ENCODE assay signal across 24 cellular contexts in the genomic region with DNA sequence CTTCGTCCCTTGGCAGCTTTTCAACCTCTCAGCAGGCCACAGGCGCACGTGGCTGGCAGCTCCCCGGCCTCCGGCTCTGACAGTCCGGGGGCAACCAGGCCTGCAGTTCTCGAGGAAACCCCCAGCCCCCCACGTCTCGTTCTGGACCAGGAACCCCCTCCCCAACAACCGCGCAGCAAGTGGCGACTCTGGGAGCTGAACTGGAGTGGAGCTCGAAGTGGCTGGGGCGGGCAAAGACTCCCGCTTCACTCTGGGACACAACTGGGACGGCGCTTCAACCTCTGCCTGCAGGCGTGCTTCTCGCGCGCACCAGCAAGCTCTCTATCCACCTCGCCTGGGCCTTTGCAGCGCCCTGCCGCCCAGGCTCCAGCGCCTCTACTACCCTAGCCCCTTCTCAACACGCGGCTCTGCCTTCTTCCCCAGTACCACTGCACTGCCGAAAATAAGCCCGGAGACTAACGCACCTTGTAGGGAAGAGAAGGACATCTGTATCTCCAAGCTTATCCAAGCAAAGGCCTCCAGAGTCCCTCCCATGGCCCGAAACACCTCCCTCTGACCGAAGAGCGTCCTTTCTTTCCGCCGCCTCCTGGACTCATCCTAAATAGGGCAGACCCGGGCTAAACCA. TPM values are rescaled to one million over a fixed set of nuclear protein-coding genes. Genes with fewer than 3 reads are reported as not detected.
DNase-seq lines count a peak whose midpoint lies in the region; ATAC-seq, FAIRE-seq and TF ChIP-seq lines count a peak whose summit lies in the region.
"Had no signal": no experiment of that assay in that cellular context is flagged by ENCODE, and none has a peak within 500 bp of the region (broad histone marks: within the 10 kb centered on the region; RNA-seq: fewer than 3 reads in every experiment).

No MANE protein-coding gene starts in this region.

- H2AFZ ChIP-seq in HepG2 (ENCODE audit: low read length) = no peak overlapping the region

- H3K27ac ChIP-seq in HepG2 (ENCODE audit: extremely low read length, insufficient read depth, low read length) (no peak overlapping the region), right lobe of liver (no peak overlapping the region)
- H3K27ac ChIP-seq: neutrophil, testis had no signal

- in situ Hi-C loops in HepG2 (cut with HindIII; ENCODE audit: extremely low pct_ligation_motif_present, low pct_unique_long_range_greater_than_20kb) = loop anchor here (10.0 kb wide), 2 partner anchors 318 to 448 kb away; no protein-coding TSS in a partner anchor

- H3K9me3 ChIP-seq in HepG2 (ENCODE audit: low read length) = no peaks in the 10 kb centered on the region
- H3K9me3 ChIP-seq in right lobe of liver = no peaks in the 10 kb centered on the region
- H3K9me3 ChIP-seq: HAP-1, neutrophil, testis had no signal

- H3K4me2 ChIP-seq in HepG2 (ENCODE audit: low read depth, low read length) = no peak overlapping the region

- intact Hi-C loops in HepG2 (cut with micrococcal nuclease; ENCODE audit: unreplicated experiment) = loop anchor here (10.0 kb wide), 2 partner anchors 318 to 418 kb away; no protein-coding TSS in a partner anchor
- intact Hi-C loops in right lobe of liver (cut with DNase I) = no loop called here

- H3K4me3 ChIP-seq in HepG2 (replicated peaks in 1 of 3; ENCODE audit: insufficient read depth in 1 of 3, low read depth in 2 of 3, low read length in 3 of 3) (no peak overlapping the region), right lobe of liver (no peak overlapping the region)
- H3K4me3 ChIP-seq: HAP-1, testis had no signal

- no peaks in the 10 kb centered on the region for H3K36me3 Mint-ChIP-seq in nephron (ENCODE audit: low read depth)
- H3K36me3 Mint-ChIP-seq in activated CD8-positive, alpha-beta T cell treated with anti-CD3 and anti-CD28 coated beads, Interleukin-2, amount 10 ng/mL, durations not matched to agents 7 days and 5 days (ENCODE audit: low read depth) = peaks cover 2% of the 10 kb centered on the region
- H3K36me3 Mint-ChIP-seq: CD8-positive, alpha-beta T cell; mesothelial cell of epicardium had no signal

- TF ChIP-seq POLR2A in HepG2 (IDR thresholded peaks at IDR 0.05; ENCODE audit: insufficient read depth in 1 of 2, low read depth in 2 of 2, low read length in 2 of 2) (no peak), right lobe of liver (IDR thresholded peaks at IDR 0.05) (no peak)

- peak overlapping the region in 2 of 3 experiments; percentile 13 to 34 for H3K4me3 Mint-ChIP-seq in nephron
- H3K4me3 Mint-ChIP-seq in activated CD8-positive, alpha-beta T cell treated with anti-CD3 and anti-CD28 coated beads, Interleukin-2, amount 10 ng/mL, durations not matched to agents 7 days and 5 days = no peak overlapping the region
- H3K4me3 Mint-ChIP-seq: CD8-positive, alpha-beta T cell; mesothelial cell of epicardium had no signal

- BruUV-seq in HepG2 (replicated peaks; lab: Mats Ljungman, UMichigan) = no TSS peak

- WGBS in HepG2 (ENCODE audit: low lambda C conversion rate) = 36% methylated on average over 36 of the region's 36 CpGs
- WGBS in right lobe of liver (ENCODE audit: insufficient coverage, low coverage, low lambda C conversion rate, missing lambda C conversion rate) = 9% methylated on average over 18 of the region's 36 CpGs

- TF ChIP-seq EP300 in HepG2 (IDR thresholded peaks at IDR 0.05; ENCODE audit: low read depth in 2 of 2, low read length in 2 of 2) (no peak), HepG2 (CRISPR knock-in tag; IDR thresholded peaks at IDR 0.05; ENCODE audit: borderline replicate concordance) (no peak)

- TF ChIP-seq RAD21 in HepG2 (CRISPR knock-in tag; IDR thresholded peaks at IDR 0.05) = no peak

- H3K4me1 Mint-ChIP-seq in nephron = peaks cover 23% of the 10 kb centered on the region
- peaks cover 7% of the 10 kb centered on the region for H3K4me1 Mint-ChIP-seq in activated CD8-positive, alpha-beta T cell treated with anti-CD3 and anti-CD28 coated beads, Interleukin-2, amount 10 ng/mL, durations not matched to agents 7 days and 5 days (ENCODE audit: low read depth)

- H3K4me1 ChIP-seq in HepG2 (ENCODE audit: insufficient read depth, low read length) (0 out of 2 replicates have a peak, but pooled peaks cover 15% of the 10 kb centered on the region), right lobe of liver (peaks cover 0 to 39% (median 13%) of the 10 kb centered on the region in 4 donors)

- no peaks in the 10 kb centered on the region for H3K79me2 ChIP-seq in HepG2 (ENCODE audit: insufficient read depth, low read length)

- no peak for TF ChIP-seq CTCF in HepG2 (CRISPR knock-in tag; IDR thresholded peaks at IDR 0.05)
- TF ChIP-seq CTCF in right lobe of liver (IDR thresholded peaks at IDR 0.05) = no peak
- no peak for TF ChIP-seq CTCF in nephron (IDR thresholded peaks at IDR 0.05; ENCODE audit: unreplicated experiment in 3 of 3)

- H3K36me3 ChIP-seq in HepG2 (replicated peaks in 1 of 2; ENCODE audit: control insufficient read depth in 1 of 2, insufficient read depth in 2 of 2, low read length in 2 of 2) = no peaks in the 10 kb centered on the region
- no peaks in the 10 kb centered on the region for H3K36me3 ChIP-seq in right lobe of liver
- H3K36me3 ChIP-seq: HAP-1, neutrophil had no signal

- no peaks in the 10 kb centered on the region; the same call in 1 of the 2 replicates for H4K20me1 ChIP-seq in HepG2 (ENCODE audit: insufficient read depth, low read length)

- no peak for ATAC-seq in HepG2
- ATAC-seq in right lobe of liver = no peak
- no peak for ATAC-seq in GM21423 (IDR thresholded peaks at IDR 0.05; ENCODE audit: unreplicated experiment)
- no peak for ATAC-seq in activated CD8-positive, alpha-beta T cell treated with anti-CD3 and anti-CD28 coated beads, Interleukin-2, amount 10 ng/mL, durations not matched to agents 7 days and 5 days
- no peak for ATAC-seq in GM19324 (IDR thresholded peaks at IDR 0.05; ENCODE audit: low FRiP score, unreplicated experiment)
- ATAC-seq: activated CD4-positive, CD25-positive, alpha-beta regulatory T cell treated with anti-CD3 and anti-CD28 coated beads, Interleukin-2, amount 50 U/mL, for 24 hours; CD8-positive, alpha-beta T cell; PC-3 had no signal

- no peak overlapping the region for H3K9ac ChIP-seq in HepG2 (ENCODE audit: insufficient read depth, low read depth, low read length)

- DNase-seq in HepG2 (ENCODE audit: low spot score) = no peak
- DNase-seq in right lobe of liver = no peak
- peak; percentile 63 for DNase-seq in ecto neural progenitor cell (ENCODE audit: low spot score)
- no peak for DNase-seq in NOMO-1 treated with DMSO at 0.1 percent for 48 hours (lab: John Stamatoyannopoulos, UW; ENCODE audit: unreplicated experiment)
- DNase-seq in activated CD8-positive, alpha-beta T cell treated with anti-CD3 and anti-CD28 coated beads, Interleukin-2, amount 10 ng/mL, durations not matched to agents 7 days and 5 days = no peak
- DNase-seq: activated gamma-delta T cell treated with Interleukin-2 at 50 U/mL for 16 hours; amygdala; caudate nucleus; CD8-positive, alpha-beta T cell; foreskin melanocyte; NCI-H1105; NCI-H2171 treated with DMSO at 0.1 percent for 48 hours; PC-3; testis had no signal

- peaks cover 99% of the 10 kb centered on the region for H3K27me3 Mint-ChIP-seq in nephron (ENCODE audit: low read depth)
- peaks cover 68% of the 10 kb centered on the region for H3K27me3 Mint-ChIP-seq in activated CD8-positive, alpha-beta T cell treated with anti-CD3 and anti-CD28 coated beads, Interleukin-2, amount 10 ng/mL, durations not matched to agents 7 days and 5 days (ENCODE audit: low read depth)

- no peak overlapping the region for H3K27ac Mint-ChIP-seq in nephron
- H3K27ac Mint-ChIP-seq in activated CD8-positive, alpha-beta T cell treated with anti-CD3 and anti-CD28 coated beads, Interleukin-2, amount 10 ng/mL, durations not matched to agents 7 days and 5 days = no peak overlapping the region
- H3K27ac Mint-ChIP-seq: CD8-positive, alpha-beta T cell; mesothelial cell of epicardium had no signal

- H3K9me3 Mint-ChIP-seq in nephron = no peaks in the 10 kb centered on the region
- H3K9me3 Mint-ChIP-seq in activated CD8-positive, alpha-beta T cell treated with anti-CD3 and anti-CD28 coated beads, Interleukin-2, amount 10 ng/mL, durations not matched to agents 7 days and 5 days (ENCODE audit: insufficient read depth) = peaks cover 7% of the 10 kb centered on the region
- H3K9me3 Mint-ChIP-seq: CD8-positive, alpha-beta T cell; mesothelial cell of epicardium had no signal

- CTCF ChIA-PET in HepG2 (lab: Yijun Ruan, JAX; ENCODE audit: low intra/inter-chr PET ratio, low total read pairs) = no interaction called here
- CTCF ChIA-PET in activated CD8-positive, alpha-beta T cell treated with anti-CD3 and anti-CD28 coated beads, Interleukin-2, amount 10 ng/mL, durations not matched to agents 7 days and 5 days (lab: Charles Lee) = interaction anchor here (1.1 to 1.3 kb wide), 2 partner anchors 31 to 135 kb away, joined by 3 read pairs; no protein-coding TSS in a partner anchor

- H3K27me3 ChIP-seq in HepG2 (ENCODE audit: control insufficient read depth in 1 of 2, insufficient read depth in 2 of 2, low read length in 2 of 2) (peaks cover 50 to 93% of the 10 kb centered on the region in 2 experiments), right lobe of liver (peaks cover 26 to 61% of the 10 kb centered on the region in 2 donors)

- FAIRE-seq in HepG2 (lab: Jason Lieb, UNC) = no peak

- POLR2A ChIA-PET in HepG2 (lab: Yijun Ruan, JAX) = no interaction called here
- POLR2A ChIA-PET in activated CD8-positive, alpha-beta T cell treated with anti-CD3 and anti-CD28 coated beads, Interleukin-2, amount 10 ng/mL, durations not matched to agents 7 days and 5 days (lab: Charles Lee) = no interaction called here

RNA-seq across cellular contexts. Expression of gene NKX2-1, which starts 2.4 kb away (rescaled TPM):
- total RNA-seq in HepG2 (2016; rRNA removed; fragmentation: Illumina TruSeq; extraction: Trizol) = not detected in 2 replicates
- not detected in 2 replicates for total RNA-seq in HepG2 (2016; cell fraction: cytosol; rRNA removed; fragmentation: Illumina TruSeq; extraction: Trizol; ENCODE audit: low read depth)
- total RNA-seq in HepG2 (2016; cell fraction: insoluble cytoplasmic fraction; rRNA removed; fragmentation: Illumina TruSeq; extraction: Trizol) = not detected in 2 replicates
- total RNA-seq in HepG2 (2016; cell fraction: membrane; rRNA removed; fragmentation: Illumina TruSeq; extraction: Trizol) = not detected in 2 replicates
- not detected in 2 replicates for total RNA-seq in HepG2 (2016; cell fraction: nucleus; rRNA removed; fragmentation: Illumina TruSeq; extraction: Trizol)
- not detected in 2 replicates for polyA plus RNA-seq in HepG2 (2011; rRNA removed)
- not detected in 2 replicates for polyA plus RNA-seq in HepG2 (2011; cell fraction: cytosol; rRNA removed)
- polyA plus RNA-seq in HepG2 (2011; cell fraction: nucleus; rRNA removed) = not detected in 2 replicates
- polyA plus RNA-seq in HepG2 (2012) = not detected in 2 replicates
- not detected in 2 replicates for polyA plus RNA-seq in HepG2 (2016; cell fraction: cytosol; fragmentation: Illumina TruSeq; extraction: Trizol; ENCODE audit: low read depth)
- not detected in 2 replicates for polyA plus RNA-seq in HepG2 (2016; cell fraction: insoluble cytoplasmic fraction; fragmentation: Illumina TruSeq; extraction: Trizol; ENCODE audit: low read depth)
- not detected in 2 replicates for polyA plus RNA-seq in HepG2 (2016; cell fraction: membrane; fragmentation: Illumina TruSeq; extraction: Trizol; ENCODE audit: low read depth)
- not detected in 2 replicates for polyA plus RNA-seq in HepG2 (2016; cell fraction: nucleus; fragmentation: Illumina TruSeq; extraction: Trizol; ENCODE audit: insufficient read depth, low read depth)
- not detected in 2 replicates for polyA minus RNA-seq in HepG2 (2011; rRNA and poly(A)+ RNA removed; ENCODE audit: low replicate concordance)
- not detected in 2 replicates for polyA minus RNA-seq in HepG2 (2011; cell fraction: cytosol; rRNA and poly(A)+ RNA removed)
- not detected in 2 replicates for polyA minus RNA-seq in HepG2 (2011; cell fraction: nucleus; rRNA and poly(A)+ RNA removed)
- total RNA-seq in right lobe of liver = not detected
- total RNA-seq in activated CD8-positive, alpha-beta T cell treated with anti-CD3 and anti-CD28 coated beads, Interleukin-2, amount 10 ng/mL, durations not matched to agents 7 days and 5 days = not detected
- total RNA-seq: CD8-positive, alpha-beta T cell; dermis microvascular lymphatic vessel endothelial cell; epithelial cell of proximal tubule; mesothelial cell of epicardium; PC-3; renal cortical epithelial cell had no signal

RNA-seq across cellular contexts. Expression of gene NKX2-8, which starts 60.0 kb away (rescaled TPM):
- not detected in 2 replicates for total RNA-seq in HepG2 (2016; rRNA removed; fragmentation: Illumina TruSeq; extraction: Trizol)
- not detected in 2 replicates for total RNA-seq in HepG2 (2016; cell fraction: cytosol; rRNA removed; fragmentation: Illumina TruSeq; extraction: Trizol; ENCODE audit: low read depth)
- total RNA-seq in HepG2 (2016; cell fraction: insoluble cytoplasmic fraction; rRNA removed; fragmentation: Illumina TruSeq; extraction: Trizol) = not detected in 2 replicates
- not detected in 2 replicates for total RNA-seq in HepG2 (2016; cell fraction: membrane; rRNA removed; fragmentation: Illumina TruSeq; extraction: Trizol)
- total RNA-seq in HepG2 (2016; cell fraction: nucleus; rRNA removed; fragmentation: Illumina TruSeq; extraction: Trizol) = not detected in 2 replicates
- polyA plus RNA-seq in HepG2 (2011; rRNA removed) = not detected in 2 replicates
- not detected in 2 replicates for polyA plus RNA-seq in HepG2 (2011; cell fraction: cytosol; rRNA removed)
- not detected in 2 replicates for polyA plus RNA-seq in HepG2 (2011; cell fraction: nucleus; rRNA removed)
- not detected in 2 replicates for polyA plus RNA-seq in HepG2 (2012)
- polyA plus RNA-seq in HepG2 (2016; cell fraction: cytosol; fragmentation: Illumina TruSeq; extraction: Trizol; ENCODE audit: low read depth) = not detected in 2 replicates
- polyA plus RNA-seq in HepG2 (2016; cell fraction: insoluble cytoplasmic fraction; fragmentation: Illumina TruSeq; extraction: Trizol; ENCODE audit: low read depth) = not detected in 2 replicates
- polyA plus RNA-seq in HepG2 (2016; cell fraction: membrane; fragmentation: Illumina TruSeq; extraction: Trizol; ENCODE audit: low read depth) = not detected in 2 replicates
- polyA plus RNA-seq in HepG2 (2016; cell fraction: nucleus; fragmentation: Illumina TruSeq; extraction: Trizol; ENCODE audit: insufficient read depth, low read depth) = not detected in 2 replicates
- polyA minus RNA-seq in HepG2 (2011; rRNA and poly(A)+ RNA removed; ENCODE audit: low replicate concordance) = not detected in 2 replicates
- polyA minus RNA-seq in HepG2 (2011; cell fraction: cytosol; rRNA and poly(A)+ RNA removed) = not detected in 2 replicates
- polyA minus RNA-seq in HepG2 (2011; cell fraction: nucleus; rRNA and poly(A)+ RNA removed) = not detected in 2 replicates
- not detected for total RNA-seq in right lobe of liver
- not detected for total RNA-seq in activated CD8-positive, alpha-beta T cell treated with anti-CD3 and anti-CD28 coated beads, Interleukin-2, amount 10 ng/mL, durations not matched to agents 7 days and 5 days
- total RNA-seq: CD8-positive, alpha-beta T cell; dermis microvascular lymphatic vessel endothelial cell; epithelial cell of proximal tubule; mesothelial cell of epicardium; PC-3; renal cortical epithelial cell had no signal
